9 cellular contexts compared by ENCODE assay signal in genomic region chr18:9366126-9366714, GRCh38. TPM values are rescaled to one million over a fixed set of nuclear protein-coding genes. Genes with fewer than 3 reads are reported as not detected.
DNase-seq lines count a peak whose midpoint lies in the region; ATAC-seq, FAIRE-seq and TF ChIP-seq lines count a peak whose summit lies in the region.
"Had no signal": no experiment of that assay in that cellular context is flagged by ENCODE, and none has a peak within 500 bp of the region (broad histone marks: within the 10 kb centered on the region; RNA-seq: fewer than 3 reads in every experiment).

No MANE protein-coding gene starts in this region.

- peak overlapping the region; percentile 77 for H3K27ac ChIP-seq in VCaP

- no peak for TF ChIP-seq POLR2A in GM12891 (IDR thresholded peaks at IDR 0.05; ENCODE audit: low read depth, low read length)

- FAIRE-seq in GM12891 (lab: Jason Lieb, UNC) (no peak), HTR-8/SVneo (lab: Jason Lieb, UNC) (no peak)
- FAIRE-seq: frontal cortex had no signal

- ATAC-seq in HG03025 (IDR thresholded peaks at IDR 0.05; ENCODE audit: low FRiP score, unreplicated experiment), result no peak

- DNase-seq in DMS 273 (lab: John Stamatoyannopoulos, UW; ENCODE audit: unreplicated experiment) (peak; percentile 79), glomerular visceral epithelial cell (ENCODE audit: extremely low spot score) (peak; percentile 70), pons (ENCODE audit: low spot score) (peak; percentile 56), GM12891 (ENCODE audit: insufficient read length, low spot score) (no peak), HTR-8/SVneo (ENCODE audit: insufficient read length, low spot score) (no peak), middle frontal gyrus (ENCODE audit: extremely low spot score, low spot score) (no peak)

- TF ChIP-seq CTCF in VCaP (conservative IDR thresholded peaks at IDR 0.05), result peak; percentile 80

TF ChIP-seq in GM12891, 5 proteins besides CTCF, POLR2A, EP300 and RAD21:
- TF ChIP-seq PAX5 (IDR thresholded peaks at IDR 0.05; ENCODE audit: insufficient read depth, low read length, severe bottlenecking) (no peak), SPI1 (IDR thresholded peaks at IDR 0.05; ENCODE audit: low read depth, low read length) (no peak), TAF1 (IDR thresholded peaks at IDR 0.05; ENCODE audit: low read depth, low read length) (no peak), POU2F2 (IDR thresholded peaks at IDR 0.05; ENCODE audit: low read depth, low read length) (no peak), POLR2AphosphoS5 (IDR thresholded peaks at IDR 0.05; ENCODE audit: low read depth, low read length) (no peak)

RNA-seq across cellular contexts. Expression of gene TWSG1, which starts 31.6 kb away (rescaled TPM):
- polyA plus RNA-seq in GM12891 (2012; ENCODE audit: low read depth, missing spikeins), result 20.8 TPM

Comparison
In these comparisons a context has a peak if more than half of its experiments do, and no peak if none do; other contexts are left out.
1. DNase-seq: peak in DMS 273 (single experiment), glomerular visceral epithelial cell (single experiment) and pons (single experiment); none in GM12891 (single experiment), HTR-8/SVneo (single experiment) and middle frontal gyrus (single experiment).